In the genomic region with DNA sequence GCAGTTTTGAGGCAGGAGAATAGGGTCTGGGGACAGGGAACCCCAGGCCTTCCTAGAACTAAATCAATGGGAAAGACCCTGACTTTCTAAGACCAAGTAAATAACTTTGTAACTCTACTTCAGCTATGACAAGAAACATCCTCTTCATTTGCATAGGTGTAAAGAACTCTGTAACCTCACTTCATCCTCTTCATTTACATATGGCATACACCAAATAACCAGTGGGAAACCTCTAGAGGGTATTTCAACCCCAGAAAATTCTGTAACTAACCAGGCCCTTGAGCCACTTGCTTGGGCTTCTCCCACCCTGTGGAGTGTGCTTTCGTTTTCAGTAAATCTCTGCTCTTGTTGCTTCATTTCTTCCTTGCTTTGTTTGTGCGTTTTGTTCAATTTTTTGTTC, we compare ENCODE assay signal across 19 cellular contexts.
"Had no signal": no experiment of that assay in that cellular context is flagged by ENCODE, and none has a peak within 500 bp of the region (broad histone marks: within the 10 kb centered on the region; RNA-seq: fewer than 3 reads in every experiment).

No MANE protein-coding gene starts in this region.

- H3K27me3 Mint-ChIP-seq: progenitor cell of endocrine pancreas, type B pancreatic cell had no signal

- H3K4me1 Mint-ChIP-seq: naive thymus-derived CD4-positive, alpha-beta T cell had no signal

- H3K27ac ChIP-seq: coronary artery, heart left ventricle, pancreas, suprapubic skin, thyroid gland had no signal

- H3K4me3 Mint-ChIP-seq: endodermal cell; naive thymus-derived CD4-positive, alpha-beta T cell; neural crest cell; type B pancreatic cell had no signal

- H3K4me1 ChIP-seq: heart left ventricle, pancreas, suprapubic skin, thyroid gland had no signal

- H3K4me3 ChIP-seq: coronary artery, heart left ventricle, pancreas, suprapubic skin, thyroid gland had no signal

- H3K27ac Mint-ChIP-seq: endodermal cell; naive thymus-derived CD4-positive, alpha-beta T cell; progenitor cell of endocrine pancreas; type B pancreatic cell had no signal

- H3K27me3 ChIP-seq: heart left ventricle, pancreas, suprapubic skin, thyroid gland had no signal

- H3K36me3 Mint-ChIP-seq: naive thymus-derived CD4-positive, alpha-beta T cell; type B pancreatic cell had no signal

- ATAC-seq: heart left ventricle; naive thymus-derived CD4-positive, alpha-beta T cell; pancreas; right cardiac atrium; stimulated activated naive CD8-positive, alpha-beta T cell treated with anti-CD3 and anti-CD28 coated beads, Interleukin-15, Interleukin-2, amounts not matched to agents 100 U/mL and 50 U/mL, for 24 hours had no signal

- H3K36me3 ChIP-seq: heart left ventricle, pancreas, suprapubic skin, thyroid gland had no signal

- H3K9me3 ChIP-seq: pancreas, suprapubic skin, thyroid gland had no signal

- DNase-seq: effector CD4-positive, alpha-beta T cell; endodermal cell; erythroblast; heart left ventricle; hippocampal formation; kidney glomerular epithelial cell; naive thymus-derived CD4-positive, alpha-beta T cell; occipital lobe; pancreas; right cardiac atrium; small intestine; stimulated activated CD4-positive, alpha-beta T cell treated with anti-CD3 and anti-CD28 coated beads, Interleukin-12 subunit alpha, Interleukin-12 subunit beta, amount 100 ng/mL, for 4 hours; stimulated activated naive CD8-positive, alpha-beta T cell treated with anti-CD3 and anti-CD28 coated beads, Interleukin-15, Interleukin-2, amounts not matched to agents 100 U/mL and 50 U/mL, for 24 hours; thyroid gland had no signal
